Comparison of ENCODE assay signal across 1 cellular context in genomic region chr22:44557872-44558271, GRCh38. TPM values are rescaled to one million over a fixed set of nuclear protein-coding genes. Genes with fewer than 3 reads are reported as not detected.
"Had no signal": no experiment of that assay in that cellular context is flagged by ENCODE, and none has a peak within 500 bp of the region (broad histone marks: within the 10 kb centered on the region; RNA-seq: fewer than 3 reads in every experiment).

No MANE protein-coding gene starts in this region.

RNA-seq across cellular contexts. Expression of gene RTL6, which starts 59.8 kb away (rescaled TPM):
- total RNA-seq: HepG2 had no signal
